26 cellular contexts compared by ENCODE assay signal in genomic region chr2:88999365-88999764, GRCh38.
"Had no signal": no experiment of that assay in that cellular context is flagged by ENCODE, and none has a peak within 500 bp of the region (broad histone marks: within the 10 kb centered on the region; RNA-seq: fewer than 3 reads in every experiment).

No MANE protein-coding gene starts in this region.

- H3K36me3 ChIP-seq: colonic mucosa, esophagus squamous epithelium, gastrocnemius medialis, heart right ventricle, left lung, lower lobe of right lung had no signal

- H3K9me3 ChIP-seq: colonic mucosa, esophagus squamous epithelium, gastrocnemius medialis, heart right ventricle, left lung, lower lobe of right lung, mucosa of descending colon had no signal

- H3K27ac ChIP-seq: colonic mucosa, epithelial cell of prostate, esophagus squamous epithelium, gastrocnemius medialis, heart right ventricle, left lung, lower lobe of right lung had no signal

- FAIRE-seq: endometrium, islet of Langerhans, keratinocyte had no signal

- ATAC-seq: effector memory CD8-positive, alpha-beta T cell; esophagus mucosa; gastrocnemius medialis; heart right ventricle; left cardiac atrium; left lung; left ventricle myocardium superior; lower lobe of right lung; mucosa of descending colon had no signal

- H3K4me1 ChIP-seq: colonic mucosa, esophagus squamous epithelium, gastrocnemius medialis, heart right ventricle, left lung, lower lobe of right lung had no signal

- H3K4me3 ChIP-seq: colonic mucosa, esophagus squamous epithelium, gastrocnemius medialis, heart right ventricle, left lung, lower lobe of right lung, mucosa of descending colon had no signal

- H3K27me3 ChIP-seq: colonic mucosa, esophagus squamous epithelium, gastrocnemius medialis, left lung had no signal

- DNase-seq: colonic mucosa; cortex of kidney; effector CD8-positive, alpha-beta T cell; effector memory CD8-positive, alpha-beta T cell; endodermal cell; erythroblast; esophagus squamous epithelium; foreskin fibroblast; foreskin melanocyte; gastrocnemius medialis; glutamatergic neuron; head of caudate nucleus; heart right ventricle; hippocampal formation; left cardiac atrium; left lung; left ventricle myocardium superior; lower lobe of right lung; mesenchymal stem cell; mucosa of descending colon; naive B cell had no signal
